Comparison of ENCODE assay signal across 8 cellular contexts in genomic region chr2:135052042-135052876, GRCh38. TPM values are rescaled to one million over a fixed set of nuclear protein-coding genes. Genes with fewer than 3 reads are reported as not detected.
DNase-seq lines count a peak whose midpoint lies in the region; ATAC-seq and TF ChIP-seq lines count a peak whose summit lies in the region.

Gene RAB3GAP1 (plus strand): TSS chr2:135052292. CDS start chr2:135052308, 16 bp downstream.

- peaks cover 24% of the 10 kb centered on the region for H4K20me1 ChIP-seq in OCI-LY3 (ENCODE audit: insufficient read depth, low read length)

- peak within 1 kb of the TSS; percentile 91 for H3K4me3 ChIP-seq in OCI-LY3 (ENCODE audit: low read length)

- peaks cover 48% of the 10 kb centered on the region for H3K79me2 ChIP-seq in OCI-LY3 (ENCODE audit: low read length)

- DNase-seq in Caki2 (ENCODE audit: low read depth) (peak; percentile 66), HUDEP-2 (lab: John Stamatoyannopoulos, UW; ENCODE audit: unreplicated experiment in 76 of 76) (peak in 72 of 76 experiments; percentile 6 to 80 (median 60)), epidermal melanocyte (ENCODE audit: insufficient read length, low spot score) (peak; percentile 77), middle frontal gyrus (ENCODE audit: extremely low spot score, low spot score) (peak; percentile 43)
- peak; percentile 93 for DNase-seq in activated CD8-positive, alpha-beta memory T cell treated with anti-CD3 and anti-CD28 coated beads, Interleukin-2, amount 50 U/mL, for 48 hours
- DNase-seq in stimulated activated CD8-positive, alpha-beta memory T cell treated with anti-CD3 and anti-CD28 coated beads, Interleukin-2, amount 100 ng/mL, for 1 hour (ENCODE audit: low read depth in 2 of 2): peak; percentile 77 to 82

- H3K9ac ChIP-seq in OCI-LY3 (ENCODE audit: low read length): peak within 1 kb of the TSS; percentile 95

- in situ Hi-C loops in Caki2 (cut with HindIII; ENCODE audit: low pct_unique_long_range_greater_than_20kb, low sequenced_read_pairs): no loop called here

- H3K27ac ChIP-seq in OCI-LY3 (ENCODE audit: low read length): peak within 1 kb of the TSS; percentile 88

- TF ChIP-seq CTCF in OCI-LY3 (IDR thresholded peaks at IDR 0.05; ENCODE audit: low read depth, low read length): no peak; the same call in 1 of the 2 replicates

- ATAC-seq in GM21390 (IDR thresholded peaks at IDR 0.05; ENCODE audit: unreplicated experiment): peak; percentile 78

- H3K4me1 ChIP-seq in OCI-LY3 (ENCODE audit: low read length): peaks cover 20% of the 10 kb centered on the region

- H3K4me2 ChIP-seq in OCI-LY3 (ENCODE audit: low read length): peak within 1 kb of the TSS; percentile 89

- no peaks in the 10 kb centered on the region; the same call in 1 of the 2 replicates for H3K27me3 ChIP-seq in OCI-LY3 (ENCODE audit: low read depth, low read length)

- H2AFZ ChIP-seq in OCI-LY3 (ENCODE audit: low read depth, low read length): peak within 1 kb of the TSS; percentile 98

- peaks cover 7% of the 10 kb centered on the region for H3K36me3 ChIP-seq in OCI-LY3 (replicated peaks; ENCODE audit: low read depth, low read length)

- no peaks in the 10 kb centered on the region for H3K9me3 ChIP-seq in OCI-LY3 (ENCODE audit: insufficient read depth, low read length)

RNA-seq across cellular contexts. Expression of gene RAB3GAP1, which starts in this region (rescaled TPM):
- 14.0 and 18.4 TPM in 2 replicates for total RNA-seq in Caki2 (2014; rRNA removed; shearing (Covaris generic); ENCODE audit: low replicate concordance)

Comparison
In these comparisons a context has a peak if more than half of its experiments do, and no peak if none do; other contexts are left out.
1. Peak in every context shown above with its lines: DNase-seq, ATAC-seq, H3K4me3 ChIP-seq and H3K27ac ChIP-seq.
2. DNase-seq: peak in every context shown above with its lines; median percentile 93 in activated CD8-positive, alpha-beta memory T cell treated with anti-CD3 and anti-CD28 coated beads, Interleukin-2, amount 50 U/mL, for 48 hours; 80 in stimulated activated CD8-positive, alpha-beta memory T cell treated with anti-CD3 and anti-CD28 coated beads, Interleukin-2, amount 100 ng/mL, for 1 hour; 77 in epidermal melanocyte; 66 in Caki2; 60 in HUDEP-2; 43 in middle frontal gyrus.